ENCODE assay signal across 13 cellular contexts in genomic region chr12:45435945-45436710, GRCh38.
DNase-seq lines count a peak whose midpoint lies in the region; ATAC-seq and TF ChIP-seq lines count a peak whose summit lies in the region.
"Had no signal": no experiment of that assay in that cellular context is flagged by ENCODE, and none has a peak within 500 bp of the region (broad histone marks: within the 10 kb centered on the region; RNA-seq: fewer than 3 reads in every experiment).

No MANE protein-coding gene starts in this region.

- H3K4me1 ChIP-seq in heart left ventricle (peaks cover 0 to 24% (median 8%) of the 10 kb centered on the region in 12 donors), right atrium auricular region (peaks cover 0 to 17% of the 10 kb centered on the region in 2 donors), upper lobe of left lung (no peaks in the 10 kb centered on the region)
- H3K4me1 ChIP-seq: tibial artery had no signal

- intact Hi-C loops in heart left ventricle (cut with DNase I) (no loop called here), left cardiac atrium (cut with DNase I) (no loop called here), lower leg skin (cut with DNase I; ENCODE audit: low total_unique reads) (no loop called here)

- H3K27ac ChIP-seq in heart left ventricle = peak overlapping the region in 1 of 12 donors; percentile 6
- H3K27ac ChIP-seq in right atrium auricular region = no peak overlapping the region
- H3K27ac ChIP-seq in upper lobe of left lung = no peak overlapping the region
- H3K27ac ChIP-seq: tibial artery had no signal

- no peak for TF ChIP-seq POLR2A in heart left ventricle (IDR thresholded peaks at IDR 0.05)
- TF ChIP-seq POLR2A in upper lobe of left lung (IDR thresholded peaks at IDR 0.05) = no peak
- TF ChIP-seq POLR2A in lower leg skin (IDR thresholded peaks at IDR 0.05) = no peak

- no peaks in the 10 kb centered on the region for H3K27me3 ChIP-seq in heart left ventricle
- no peaks in the 10 kb centered on the region for H3K27me3 ChIP-seq in right atrium auricular region
- H3K27me3 ChIP-seq in upper lobe of left lung = no peaks in the 10 kb centered on the region
- H3K27me3 ChIP-seq: tibial artery had no signal

- no peak for TF ChIP-seq CTCF in heart left ventricle (IDR thresholded peaks at IDR 0.05)
- TF ChIP-seq CTCF in right atrium auricular region (IDR thresholded peaks at IDR 0.05) = no peak
- TF ChIP-seq CTCF in upper lobe of left lung (IDR thresholded peaks at IDR 0.05) = no peak
- no peak for TF ChIP-seq CTCF in lower leg skin (IDR thresholded peaks at IDR 0.05)

- ATAC-seq in heart left ventricle (peak in 3 of 4 donors; percentile 58 to 75 (median 71)), left cardiac atrium (peak; percentile 50 to 70), upper lobe of left lung (ENCODE audit: low FRiP score in 2 of 2) (peak; percentile 73 to 77), GM18868 (IDR thresholded peaks at IDR 0.05; ENCODE audit: unreplicated experiment) (no peak), GM19463 (IDR thresholded peaks at IDR 0.05; ENCODE audit: unreplicated experiment) (no peak)

- no peak for TF ChIP-seq EP300 in upper lobe of left lung (IDR thresholded peaks at IDR 0.05)

- H3K9me3 ChIP-seq in heart left ventricle (peaks cover 0 to 3% (median 0%) of the 10 kb centered on the region in 12 donors), right atrium auricular region (peaks cover 0 to 1% of the 10 kb centered on the region in 2 donors), upper lobe of left lung (peaks cover 0 to 4% (median 0%) of the 10 kb centered on the region in 4 donors)
- H3K9me3 ChIP-seq: tibial artery had no signal

- DNase-seq in heart left ventricle = peak in 1 of 5 donors; percentile 26
- DNase-seq in right atrium auricular region (ENCODE audit: low spot score) = no peak
- peak; percentile 3 for DNase-seq in SK-MEL-5 (ENCODE audit: low read depth, low spot score)
- DNase-seq in left cardiac atrium = no peak
- no peak for DNase-seq in upper lobe of left lung
- DNase-seq in lower leg skin (ENCODE audit: low spot score in 2 of 2) = no peak
- DNase-seq: activated CD4-positive, CD25-positive, alpha-beta regulatory T cell; activated T-cell treated with anti-CD3 and anti-CD28 coated beads, Interleukin-2, amount 50 U/mL, for 1 hour; effector CD8-positive, alpha-beta T cell; glutamatergic neuron; tibial artery had no signal

- H3K36me3 ChIP-seq in heart left ventricle = peaks cover 0 to 15% (median 3%) of the 10 kb centered on the region in 9 donors
- peaks cover 5% of the 10 kb centered on the region for H3K36me3 ChIP-seq in right atrium auricular region
- peaks cover 0 to 9% (median 0%) of the 10 kb centered on the region in 4 donors for H3K36me3 ChIP-seq in upper lobe of left lung

- H3K4me3 ChIP-seq in heart left ventricle = no peak overlapping the region
- H3K4me3 ChIP-seq in right atrium auricular region = no peak overlapping the region
- H3K4me3 ChIP-seq in upper lobe of left lung = no peak overlapping the region
- no peak overlapping the region for H3K4me3 ChIP-seq in lower leg skin (ENCODE audit: low read depth, poor library complexity, severe bottlenecking)
- H3K4me3 ChIP-seq: tibial artery had no signal

- in situ Hi-C loops in SK-MEL-5 (cut with HindIII; ENCODE audit: low pct_unique_long_range_greater_than_20kb, low sequenced_read_pairs) = no loop called here

- WGBS in heart left ventricle, 4 donors = 80 to 93% (median 85%) methylated on average over 3 of the region's 3 CpGs
- WGBS in upper lobe of left lung, 2 donors = 84 to 89% methylated on average over 3 of the region's 3 CpGs
- WGBS in lower leg skin, 2 donors = 63 to 65% methylated on average over 3 of the region's 3 CpGs

Comparison
In these comparisons a context has a peak if more than half of its experiments do, and no peak if none do; other contexts are left out.
1. ATAC-seq: peak in heart left ventricle (3 of 4), left cardiac atrium (2 of 2) and upper lobe of left lung (2 of 2); none in GM18868 (single experiment) and GM19463 (single experiment).